ENCODE assay signal across 8 cellular contexts in genomic region chr12:49131051-49131972, GRCh38. TPM values are rescaled to one million over a fixed set of nuclear protein-coding genes. Genes with fewer than 3 reads are reported as not detected.
DNase-seq lines count a peak whose midpoint lies in the region; ATAC-seq and TF ChIP-seq lines count a peak whose summit lies in the region.

TUBA1B (minus strand) TSS chr12:49131395; CDS start chr12:49131300, 95 bp downstream.

- H3K27me3 ChIP-seq in SU-DHL-6 (ENCODE audit: low read length) (no peaks in the 10 kb centered on the region), thoracic aorta (replicated peaks; ENCODE audit: insufficient read depth) (no peaks in the 10 kb centered on the region)

- H2AFZ ChIP-seq in SU-DHL-6 (ENCODE audit: low read depth, low read length, severe bottlenecking) = peak within 1 kb of the TSS; percentile 13

- ATAC-seq in HG02623 (IDR thresholded peaks at IDR 0.05; ENCODE audit: unreplicated experiment) = peak; percentile 66
- peak; percentile 77 for ATAC-seq in thoracic aorta (ENCODE audit: insufficient number of reproducible peaks, low FRiP score, low read depth)

- H3K36me3 ChIP-seq in SU-DHL-6 (ENCODE audit: low read length) = peaks cover 26% of the 10 kb centered on the region
- H3K36me3 ChIP-seq in thoracic aorta = peaks cover 26% of the 10 kb centered on the region

- TF ChIP-seq POLR2A in GM10847 (IDR thresholded peaks at IDR 0.05; ENCODE audit: extremely low read depth, insufficient read length) = peak; percentile 100

- peaks cover 60% of the 10 kb centered on the region for H3F3A ChIP-seq in SU-DHL-6 (ENCODE audit: insufficient read depth)

- H3K9me3 ChIP-seq in SU-DHL-6 (ENCODE audit: insufficient read depth, low read length) (no peaks in the 10 kb centered on the region), thoracic aorta (no peaks in the 10 kb centered on the region)

- H3K4me3 Mint-ChIP-seq in activated naive CD8-positive, alpha-beta T cell treated with anti-CD3 and anti-CD28 coated beads for 36 hours = peak within 1 kb of the TSS; percentile 98
- peak within 1 kb of the TSS; percentile 95 for H3K4me3 Mint-ChIP-seq in glutamatergic neuron (ENCODE audit: unreplicated experiment)
- H3K4me3 Mint-ChIP-seq in osteocyte (ENCODE audit: unreplicated experiment) = peak within 1 kb of the TSS; percentile 94

- H3K27ac ChIP-seq in SU-DHL-6 (ENCODE audit: low read depth, low read length) = peak within 1 kb of the TSS; percentile 98
- peak within 1 kb of the TSS; percentile 100 for H3K27ac ChIP-seq in thoracic aorta

- H3K4me1 Mint-ChIP-seq in activated naive CD8-positive, alpha-beta T cell treated with anti-CD3 and anti-CD28 coated beads for 36 hours = peaks cover 35% of the 10 kb centered on the region
- peaks cover 15% of the 10 kb centered on the region for H3K4me1 Mint-ChIP-seq in glutamatergic neuron (ENCODE audit: low read depth, unreplicated experiment)
- peaks cover 33% of the 10 kb centered on the region for H3K4me1 Mint-ChIP-seq in osteocyte (ENCODE audit: unreplicated experiment)

- H3K9ac ChIP-seq in SU-DHL-6 (ENCODE audit: low read length) = peak within 1 kb of the TSS; percentile 100

- H3K36me3 Mint-ChIP-seq in activated naive CD8-positive, alpha-beta T cell treated with anti-CD3 and anti-CD28 coated beads for 36 hours = peaks cover 47% of the 10 kb centered on the region
- H3K36me3 Mint-ChIP-seq in glutamatergic neuron (ENCODE audit: unreplicated experiment) (peaks cover 10% of the 10 kb centered on the region), osteocyte (ENCODE audit: unreplicated experiment) (peaks cover 34% of the 10 kb centered on the region)

- DNase-seq in NCI-H1105 treated with DMSO at 0.1 percent for 48 hours (lab: John Stamatoyannopoulos, UW) = peak; percentile 79
- DNase-seq in activated naive CD8-positive, alpha-beta T cell treated with anti-CD3 and anti-CD28 coated beads for 36 hours = peak; percentile 95
- DNase-seq in glutamatergic neuron = peak; percentile 90
- peak; percentile 96 for DNase-seq in osteocyte (ENCODE audit: extremely low spot score, unreplicated experiment)
- DNase-seq in thoracic aorta (ENCODE audit: low spot score) = peak; percentile 72

- H4K20me1 ChIP-seq in SU-DHL-6 (ENCODE audit: low read depth, low read length) = peaks cover 13% of the 10 kb centered on the region

- H3K9me3 Mint-ChIP-seq in activated naive CD8-positive, alpha-beta T cell treated with anti-CD3 and anti-CD28 coated beads for 36 hours = peaks cover 4% of the 10 kb centered on the region
- H3K9me3 Mint-ChIP-seq in glutamatergic neuron (ENCODE audit: unreplicated experiment) = peaks cover 17% of the 10 kb centered on the region
- H3K9me3 Mint-ChIP-seq in osteocyte (ENCODE audit: unreplicated experiment) = no peaks in the 10 kb centered on the region

- no peaks in the 10 kb centered on the region for H3K9me2 ChIP-seq in SU-DHL-6 (replicated peaks; ENCODE audit: insufficient read depth, low read length)

- H3K4me1 ChIP-seq in thoracic aorta (ENCODE audit: control insufficient read depth in 1 of 2, low read depth in 2 of 2) = peaks cover 10 to 37% of the 10 kb centered on the region in 2 donors

- H3K4me3 ChIP-seq in SU-DHL-6 (ENCODE audit: insufficient read depth, low read length, poor library complexity, severe bottlenecking) (peak within 1 kb of the TSS; percentile 100), thoracic aorta (peak within 1 kb of the TSS; percentile 94)

- peaks cover 18% of the 10 kb centered on the region for H3K27me3 Mint-ChIP-seq in activated naive CD8-positive, alpha-beta T cell treated with anti-CD3 and anti-CD28 coated beads for 36 hours
- H3K27me3 Mint-ChIP-seq in glutamatergic neuron (ENCODE audit: unreplicated experiment) (peaks cover 8% of the 10 kb centered on the region), osteocyte (ENCODE audit: unreplicated experiment) (no peaks in the 10 kb centered on the region)

- peaks cover 38% of the 10 kb centered on the region for H3K79me2 ChIP-seq in SU-DHL-6 (ENCODE audit: insufficient read depth, low read length)

- TF ChIP-seq CTCF in SU-DHL-6 (IDR thresholded peaks at IDR 0.05; ENCODE audit: insufficient read depth, low read length, poor library complexity, severe bottlenecking) = no peak
- no peak for TF ChIP-seq CTCF in glutamatergic neuron (IDR thresholded peaks at IDR 0.05; ENCODE audit: partially characterized antibody, unreplicated experiment)
- no peak for TF ChIP-seq CTCF in osteocyte (IDR thresholded peaks at IDR 0.05)
- no peak for TF ChIP-seq CTCF in thoracic aorta (IDR thresholded peaks at IDR 0.05)

- H3K4me2 ChIP-seq in SU-DHL-6 (ENCODE audit: low read depth, low read length, poor library complexity, severe bottlenecking) = peak within 1 kb of the TSS; percentile 88

- H3K27ac Mint-ChIP-seq in activated naive CD8-positive, alpha-beta T cell treated with anti-CD3 and anti-CD28 coated beads for 36 hours = peak within 1 kb of the TSS; percentile 99
- H3K27ac Mint-ChIP-seq in glutamatergic neuron (ENCODE audit: unreplicated experiment) (peak within 1 kb of the TSS; percentile 90), osteocyte (ENCODE audit: unreplicated experiment) (peak within 1 kb of the TSS; percentile 99)

RNA-seq across cellular contexts. Expression of gene TUBA1B, which starts in this region (rescaled TPM):
- 1,000 to 10,000 TPM; 2,350 to 2,390 TPM for total RNA-seq in activated naive CD8-positive, alpha-beta T cell treated with anti-CD3 and anti-CD28 coated beads for 36 hours
- 924 TPM for total RNA-seq in glutamatergic neuron (ENCODE audit: unreplicated experiment)
- total RNA-seq in osteocyte = 497 and 503 TPM in 2 replicates
- 100 to 1,000 TPM; 501 to 945 TPM for total RNA-seq in thoracic aorta

Comparison
In these comparisons a context has a peak if more than half of its experiments do, and no peak if none do; other contexts are left out.
1. Peak in every context shown above with its lines: DNase-seq, ATAC-seq, H3K4me3 ChIP-seq and H3K27ac ChIP-seq.